In genomic region chrX:44828008-44828605, GRCh38 we compare ENCODE assay signal across 1 cellular context.
TF ChIP-seq lines count a peak whose summit lies in the region.

No MANE protein-coding gene starts in this region.

TF ChIP-seq in HepG2, 621 proteins besides CTCF, POLR2A, EP300 and RAD21:
- TF ChIP-seq THYN1 (CRISPR knock-in tag; IDR thresholded peaks at IDR 0.05; ENCODE audit: borderline replicate concordance, low read depth): no peak
- TF ChIP-seq FOSL2 (CRISPR knock-in tag; IDR thresholded peaks at IDR 0.05): 0 out of 2 replicates have a peak, but pooled peaks have one; percentile 13
